Comparison of ENCODE assay signal across 8 cellular contexts in genomic region chr3:87298111-87298718, GRCh38. TPM values are rescaled to one million over a fixed set of nuclear protein-coding genes. Genes with fewer than 3 reads are reported as not detected.
DNase-seq lines count a peak whose midpoint lies in the region; ATAC-seq, FAIRE-seq and TF ChIP-seq lines count a peak whose summit lies in the region.

No MANE protein-coding gene starts in this region.

- TF ChIP-seq CTCF in brain (conservative IDR thresholded peaks at IDR 0.05) (peak; percentile 78 to 82), HepG2 (CRISPR knock-in tag; IDR thresholded peaks at IDR 0.05) (peak; percentile 70)

- in situ Hi-C loops in HepG2 (cut with HindIII; ENCODE audit: extremely low pct_ligation_motif_present, low pct_unique_long_range_greater_than_20kb), result no loop called here

- no peak overlapping the region for H3K4me3 Mint-ChIP-seq in brain
- H3K4me3 Mint-ChIP-seq in T-helper 2 cell treated with Interferon-gamma antibody and Interleukin-4, amounts not matched to agents 5 μg/mL and 100 μg/mL, for 36 hours, result no peak overlapping the region

- H3K9me3 ChIP-seq in HepG2 (ENCODE audit: low read length), result no peaks in the 10 kb centered on the region

- no peak overlapping the region for H3K4me2 ChIP-seq in HepG2 (ENCODE audit: low read depth, low read length)

- no peaks in the 10 kb centered on the region for H3K36me3 Mint-ChIP-seq in brain
- no peaks in the 10 kb centered on the region for H3K36me3 Mint-ChIP-seq in T-helper 2 cell treated with Interferon-gamma antibody and Interleukin-4, amounts not matched to agents 5 μg/mL and 100 μg/mL, for 36 hours (ENCODE audit: low read depth)

- no peak overlapping the region for H3K9ac ChIP-seq in HepG2 (ENCODE audit: insufficient read depth, low read depth, low read length)

- TF ChIP-seq EP300 in HepG2 (IDR thresholded peaks at IDR 0.05; ENCODE audit: low read depth in 2 of 2, low read length in 2 of 2), result no peak
- TF ChIP-seq EP300 in HepG2 (CRISPR knock-in tag; IDR thresholded peaks at IDR 0.05; ENCODE audit: borderline replicate concordance), result no peak

- no peak overlapping the region for H3K4me3 ChIP-seq in HepG2 (replicated peaks in 1 of 3; ENCODE audit: insufficient read depth in 1 of 3, low read depth in 2 of 3, low read length in 3 of 3)

- intact Hi-C loops in HepG2 (cut with micrococcal nuclease; ENCODE audit: unreplicated experiment), result loop anchor here (1.0 kb wide), 2 partner anchors 206 to 707 kb away; no protein-coding TSS in a partner anchor

- TF ChIP-seq RAD21 in HepG2 (CRISPR knock-in tag; IDR thresholded peaks at IDR 0.05), result no peak

- H3K27ac Mint-ChIP-seq in brain, result no peak overlapping the region
- H3K27ac Mint-ChIP-seq in T-helper 2 cell treated with Interferon-gamma antibody and Interleukin-4, amounts not matched to agents 5 μg/mL and 100 μg/mL, for 36 hours, result no peak overlapping the region

- peaks cover 5% of the 10 kb centered on the region for H3K27me3 Mint-ChIP-seq in brain
- H3K27me3 Mint-ChIP-seq in T-helper 2 cell treated with Interferon-gamma antibody and Interleukin-4, amounts not matched to agents 5 μg/mL and 100 μg/mL, for 36 hours (ENCODE audit: low read depth), result no peaks in the 10 kb centered on the region

- H3K36me3 ChIP-seq in HepG2 (replicated peaks in 1 of 2; ENCODE audit: control insufficient read depth in 1 of 2, insufficient read depth in 2 of 2, low read length in 2 of 2), result no peaks in the 10 kb centered on the region

- no peaks in the 10 kb centered on the region for H4K20me1 ChIP-seq in HepG2 (ENCODE audit: insufficient read depth, low read length)

- no peak overlapping the region for H2AFZ ChIP-seq in HepG2 (ENCODE audit: low read length)

- CTCF ChIA-PET in HepG2 (lab: Yijun Ruan, JAX; ENCODE audit: low intra/inter-chr PET ratio, low total read pairs), result interaction anchor here (1.1 to 3.1 kb wide), 4 partner anchors 205 to 815 kb away, joined by 3 to 24 read pairs (median 9); no protein-coding TSS in a partner anchor

- WGBS in HepG2 (ENCODE audit: low lambda C conversion rate), result 2% methylated on average over 3 of the region's 3 CpGs

- DNase-seq in D341Med (ENCODE audit: low spot score) (peak; percentile 32), NCI-H2227 (lab: John Stamatoyannopoulos, UW; ENCODE audit: unreplicated experiment) (peak; percentile 29), HepG2 (ENCODE audit: low spot score) (peak; percentile 54), activated gamma-delta T cell (lab: John Stamatoyannopoulos, UW) (no peak)
- no peak for DNase-seq in T-helper 2 cell treated with Interferon-gamma antibody and Interleukin-4, amounts not matched to agents 5 μg/mL and 100 μg/mL, for 36 hours (ENCODE audit: low spot score)

- POLR2A ChIA-PET in HepG2 (lab: Yijun Ruan, JAX), result no interaction called here

- H3K9me3 Mint-ChIP-seq in brain, result no peaks in the 10 kb centered on the region
- H3K9me3 Mint-ChIP-seq in T-helper 2 cell treated with Interferon-gamma antibody and Interleukin-4, amounts not matched to agents 5 μg/mL and 100 μg/mL, for 36 hours, result peaks cover 6% of the 10 kb centered on the region

- no peaks in the 10 kb centered on the region for H3K4me1 Mint-ChIP-seq in brain
- H3K4me1 Mint-ChIP-seq in T-helper 2 cell treated with Interferon-gamma antibody and Interleukin-4, amounts not matched to agents 5 μg/mL and 100 μg/mL, for 36 hours (ENCODE audit: low read depth), result peaks cover 2% of the 10 kb centered on the region

- no peaks in the 10 kb centered on the region for H3K4me1 ChIP-seq in HepG2 (ENCODE audit: insufficient read depth, low read length)

- H3K27ac ChIP-seq in HepG2 (ENCODE audit: extremely low read length, insufficient read depth, low read length), result no peak overlapping the region

- ATAC-seq in GM18861 (IDR thresholded peaks at IDR 0.05; ENCODE audit: unreplicated experiment) (peak; percentile 78), HG03045 (IDR thresholded peaks at IDR 0.05; ENCODE audit: unreplicated experiment) (peak; percentile 55), HepG2 (peak; percentile 74)

- FAIRE-seq in HepG2 (lab: Jason Lieb, UNC), result peak; percentile 49

- H3K27me3 ChIP-seq in HepG2 (ENCODE audit: control insufficient read depth in 1 of 2, insufficient read depth in 2 of 2, low read length in 2 of 2), result no peaks in the 10 kb centered on the region

- no peaks in the 10 kb centered on the region for H3K79me2 ChIP-seq in HepG2 (ENCODE audit: insufficient read depth, low read length)

- BruUV-seq in HepG2 (replicated peaks; lab: Mats Ljungman, UMichigan), result no TSS peak

- no peak for TF ChIP-seq POLR2A in HepG2 (IDR thresholded peaks at IDR 0.05; ENCODE audit: insufficient read depth in 1 of 2, low read depth in 2 of 2, low read length in 2 of 2)

TF ChIP-seq in HepG2, 621 proteins besides CTCF, POLR2A, EP300 and RAD21:
- TF ChIP-seq STAG1 (CRISPR knock-in tag; IDR thresholded peaks at IDR 0.05) (peak; percentile 74), SMC3 (IDR thresholded peaks at IDR 0.05; ENCODE audit: low read length) (peak; percentile 68; the same call in 1 of the 2 replicates), YY1 (IDR thresholded peaks at IDR 0.05; ENCODE audit: insufficient read depth, insufficient replicate concordance, low read depth, low read length) (peak; percentile 13), ARID3A (IDR thresholded peaks at IDR 0.05; ENCODE audit: low read depth, low read length) (peak; percentile 88), MIXL1 (CRISPR knock-in tag; IDR thresholded peaks at IDR 0.05) (peak; percentile 45; the same call in 1 of the 2 replicates)
- TF ChIP-seq, protein P1, sequence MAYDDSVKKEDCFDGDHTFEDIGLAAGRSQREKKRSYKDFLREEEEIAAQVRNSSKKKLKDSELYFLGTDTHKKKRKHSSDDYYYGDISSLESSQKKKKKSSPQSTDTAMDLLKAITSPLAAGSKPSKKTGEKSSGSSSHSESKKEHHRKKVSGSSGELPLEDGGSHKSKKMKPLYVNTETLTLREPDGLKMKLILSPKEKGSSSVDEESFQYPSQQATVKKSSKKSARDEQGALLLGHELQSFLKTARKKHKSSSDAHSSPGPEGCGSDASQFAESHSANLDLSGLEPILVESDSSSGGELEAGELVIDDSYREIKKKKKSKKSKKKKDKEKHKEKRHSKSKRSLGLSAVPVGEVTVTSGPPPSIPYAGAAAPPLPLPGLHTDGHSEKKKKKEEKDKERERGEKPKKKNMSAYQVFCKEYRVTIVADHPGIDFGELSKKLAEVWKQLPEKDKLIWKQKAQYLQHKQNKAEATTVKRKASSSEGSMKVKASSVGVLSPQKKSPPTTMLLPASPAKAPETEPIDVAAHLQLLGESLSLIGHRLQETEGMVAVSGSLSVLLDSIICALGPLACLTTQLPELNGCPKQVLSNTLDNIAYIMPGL (CRISPR knock-in tag; IDR thresholded peaks at IDR 0.05; ENCODE audit: borderline replicate concordance in 1 of 2, low read depth in 1 of 2), result no peak
TF ChIP-seq in HepG2: peak in this region for 5.

RNA-seq across cellular contexts. Expression of gene POU1F1, which starts 21.8 kb away (rescaled TPM):
- polyA plus RNA-seq in brain (ENCODE audit: insufficient read depth, low read depth, low replicate concordance) (not detected), HepG2 (2011; rRNA removed) (not detected in 2 replicates)
- not detected in 2 replicates for total RNA-seq in HepG2 (2016; rRNA removed; fragmentation: Illumina TruSeq; extraction: Trizol)
- total RNA-seq in HepG2 (2016; cell fraction: cytosol; rRNA removed; fragmentation: Illumina TruSeq; extraction: Trizol; ENCODE audit: low read depth), result not detected in 2 replicates
- not detected in 2 replicates for total RNA-seq in HepG2 (2016; cell fraction: insoluble cytoplasmic fraction; rRNA removed; fragmentation: Illumina TruSeq; extraction: Trizol)
- not detected in 2 replicates for total RNA-seq in HepG2 (2016; cell fraction: membrane; rRNA removed; fragmentation: Illumina TruSeq; extraction: Trizol)
- not detected in 2 replicates for total RNA-seq in HepG2 (2016; cell fraction: nucleus; rRNA removed; fragmentation: Illumina TruSeq; extraction: Trizol)
- polyA plus RNA-seq in HepG2 (2011; cell fraction: cytosol; rRNA removed), result not detected in 2 replicates
- not detected in 2 replicates for polyA plus RNA-seq in HepG2 (2011; cell fraction: nucleus; rRNA removed)
- polyA plus RNA-seq in HepG2 (2012), result not detected in 2 replicates
- polyA plus RNA-seq in HepG2 (2016; cell fraction: cytosol; fragmentation: Illumina TruSeq; extraction: Trizol; ENCODE audit: low read depth), result not detected in 2 replicates
- polyA plus RNA-seq in HepG2 (2016; cell fraction: insoluble cytoplasmic fraction; fragmentation: Illumina TruSeq; extraction: Trizol; ENCODE audit: low read depth), result not detected in 2 replicates
- not detected in 2 replicates for polyA plus RNA-seq in HepG2 (2016; cell fraction: membrane; fragmentation: Illumina TruSeq; extraction: Trizol; ENCODE audit: low read depth)
- not detected in 2 replicates for polyA plus RNA-seq in HepG2 (2016; cell fraction: nucleus; fragmentation: Illumina TruSeq; extraction: Trizol; ENCODE audit: insufficient read depth, low read depth)
- polyA minus RNA-seq in HepG2 (2011; rRNA and poly(A)+ RNA removed; ENCODE audit: low replicate concordance), result not detected in 2 replicates
- polyA minus RNA-seq in HepG2 (2011; cell fraction: cytosol; rRNA and poly(A)+ RNA removed), result not detected in 2 replicates
- not detected in 2 replicates for polyA minus RNA-seq in HepG2 (2011; cell fraction: nucleus; rRNA and poly(A)+ RNA removed)

Comparison
In these comparisons a context has a peak if more than half of its experiments do, and no peak if none do; other contexts are left out.
1. DNase-seq: peak in D341Med (single experiment), NCI-H2227 (single experiment) and HepG2 (single experiment); none in T-helper 2 cell treated with Interferon-gamma antibody and Interleukin-4, amounts not matched to agents 5 μg/mL and 100 μg/mL, for 36 hours (single experiment) and activated gamma-delta T cell (single experiment).
2. Peak in every context shown above with its lines, with median percentiles within 50 percentile points of each other: ATAC-seq.